ENCODE assay signal across 8 cellular contexts in genomic region chr4:152643153-152644035, GRCh38. TPM values are rescaled to one million over a fixed set of nuclear protein-coding genes. Genes with fewer than 3 reads are reported as not detected.
DNase-seq lines count a peak whose midpoint lies in the region; ATAC-seq and TF ChIP-seq lines count a peak whose summit lies in the region.

No MANE protein-coding gene starts in this region.

- H3K9me3 Mint-ChIP-seq in activated CD8-positive, alpha-beta T cell treated with anti-CD3 and anti-CD28 coated beads for 36 hours, result no peaks in the 10 kb centered on the region

- no peak for TF ChIP-seq POLR2A in spleen (IDR thresholded peaks at IDR 0.05)

- intact Hi-C loops in activated CD8-positive, alpha-beta T cell treated with anti-CD3 and anti-CD28 coated beads for 36 hours (cut with micrococcal nuclease), result no loop called here
- intact Hi-C loops in spleen (cut with DNase I; ENCODE audit: low total_unique reads), result loop anchor here (5.0 to 10.0 kb wide), 2 partner anchors 91 to 146 kb away; no protein-coding TSS in a partner anchor

- H3K4me3 Mint-ChIP-seq in activated CD8-positive, alpha-beta T cell treated with anti-CD3 and anti-CD28 coated beads for 36 hours, result no peak overlapping the region

- H3K79me2 ChIP-seq in DND-41 (ENCODE audit: insufficient read depth, low read length), result no peaks in the 10 kb centered on the region

- DNase-seq in DND-41, result no peak
- DNase-seq in activated CD8-positive, alpha-beta T cell treated with anti-CD3 and anti-CD28 coated beads for 36 hours, result peak; percentile 48
- DNase-seq in spleen, result peak; percentile 89
- DNase-seq in iPS-NIHi7 (ENCODE audit: extremely low spot score), result no peak
- no peak for DNase-seq in HuH-7 (ENCODE audit: low spot score)
- DNase-seq in omental fat pad (ENCODE audit: low spot score), result no peak

- CTCF ChIA-PET in activated CD8-positive, alpha-beta T cell treated with anti-CD3 and anti-CD28 coated beads for 36 hours (lab: Charles Lee), result interaction anchor here (1.0 to 11.4 kb wide), 5 partner anchors 8 to 235 kb away, joined by 3 to 149 read pairs (median 5); no protein-coding TSS in a partner anchor

- H3K27ac ChIP-seq in DND-41 (ENCODE audit: low read length) (no peak overlapping the region), spleen (peak overlapping the region; percentile 22 to 92 (median 84))

- H3K4me3 ChIP-seq in DND-41 (ENCODE audit: low read depth in 1 of 2, low read length in 2 of 2) (no peak overlapping the region), spleen (peak overlapping the region in 1 of 8 donors; percentile 52)

- no peaks in the 10 kb centered on the region for H4K20me1 ChIP-seq in DND-41 (ENCODE audit: insufficient read depth, low read length)

- H3K4me1 ChIP-seq in DND-41 (ENCODE audit: insufficient read depth, low read length), result no peaks in the 10 kb centered on the region
- H3K4me1 ChIP-seq in spleen, result peaks cover 9 to 85% (median 37%) of the 10 kb centered on the region in 6 donors

- POLR2A ChIA-PET in activated CD8-positive, alpha-beta T cell treated with anti-CD3 and anti-CD28 coated beads for 36 hours (lab: Charles Lee), result interaction anchor here (1.1 kb wide), 1 partner anchor 8 kb away, joined by 5 read pairs; no protein-coding TSS in a partner anchor

- no peak overlapping the region for H3K9ac ChIP-seq in DND-41 (ENCODE audit: low read depth, low read length)

- H3K27ac Mint-ChIP-seq in activated CD8-positive, alpha-beta T cell treated with anti-CD3 and anti-CD28 coated beads for 36 hours, result peak overlapping the region; percentile 59

- peaks cover 6% of the 10 kb centered on the region for H3K36me3 Mint-ChIP-seq in activated CD8-positive, alpha-beta T cell treated with anti-CD3 and anti-CD28 coated beads for 36 hours (ENCODE audit: low read depth)

- peak; percentile 50; the same call in 2 of the 3 replicates for ATAC-seq in DND-41 (ENCODE audit: insufficient read depth, low read depth)
- peak; percentile 91 for ATAC-seq in GM19351 (IDR thresholded peaks at IDR 0.05; ENCODE audit: unreplicated experiment)
- peak; percentile 86 for ATAC-seq in HG03196 (IDR thresholded peaks at IDR 0.05; ENCODE audit: unreplicated experiment)
- peak; percentile 76 for ATAC-seq in activated CD8-positive, alpha-beta T cell treated with anti-CD3 and anti-CD28 coated beads for 36 hours
- ATAC-seq in omental fat pad (ENCODE audit: low FRiP score), result no peak

- no peak overlapping the region for H2AFZ ChIP-seq in DND-41 (ENCODE audit: low read depth, low read length)

- 31 to 54% (median 41%) methylated on average over 8 of the region's 8 CpGs for WGBS in spleen, 5 donors

- H3K27me3 ChIP-seq in DND-41 (ENCODE audit: insufficient read depth, low read length, poor library complexity) (no peaks in the 10 kb centered on the region), spleen (replicated peaks in 1 of 7) (no peaks in the 10 kb centered on the region)

- no peak overlapping the region for H3K4me2 ChIP-seq in DND-41 (ENCODE audit: insufficient read depth, low read length)

- no peaks in the 10 kb centered on the region for H3K27me3 Mint-ChIP-seq in activated CD8-positive, alpha-beta T cell treated with anti-CD3 and anti-CD28 coated beads for 36 hours

- TF ChIP-seq CTCF in DND-41 (IDR thresholded peaks at IDR 0.05; ENCODE audit: borderline replicate concordance, extremely low read depth, low read length, poor library complexity, severe bottlenecking) (no peak), spleen (IDR thresholded peaks at IDR 0.05 in 8 of 11, conservative IDR thresholded peaks at IDR 0.05 in 3 of 11) (peak in 1 of 11 experiments; percentile 25), omental fat pad (IDR thresholded peaks at IDR 0.05) (no peak)
- TF ChIP-seq CTCF in activated CD8-positive, alpha-beta T cell treated with anti-CD3 and anti-CD28 coated beads for 36 hours (IDR thresholded peaks at IDR 0.05), result no peak

- peaks cover 20% of the 10 kb centered on the region for H3K4me1 Mint-ChIP-seq in activated CD8-positive, alpha-beta T cell treated with anti-CD3 and anti-CD28 coated beads for 36 hours (ENCODE audit: low read depth)

- no peaks in the 10 kb centered on the region for H3K9me3 ChIP-seq in DND-41 (ENCODE audit: insufficient read depth, low read length, severe bottlenecking)
- H3K9me3 ChIP-seq in spleen, result no peaks in the 10 kb centered on the region

- H3K36me3 ChIP-seq in DND-41 (ENCODE audit: insufficient read depth, low read length) (0 out of 2 replicates have a peak, but pooled peaks cover 3% of the 10 kb centered on the region), spleen (peaks cover 0 to 34% (median 0%) of the 10 kb centered on the region in 6 donors)

RNA-seq across cellular contexts. Expression of gene TMEM154, which starts 36.4 kb away (rescaled TPM):
- total RNA-seq in activated CD8-positive, alpha-beta T cell treated with anti-CD3 and anti-CD28 coated beads for 36 hours, result 10 to 100 TPM; 12.2 to 17.5 TPM
- 10 to 100 TPM; 22.2 to 72.3 (median 37.7) TPM for total RNA-seq in spleen
- 1 to 10 TPM; 5.0 to 6.4 (median 5.2) TPM for polyA plus RNA-seq in spleen
- total RNA-seq in omental fat pad, result 10 to 100 TPM in 1 of 4 donors, 1 to 10 TPM in 3; 2.0 to 13.4 (median 3.3) TPM

Comparison
In these comparisons a context has a peak if more than half of its experiments do, and no peak if none do; other contexts are left out.
1. DNase-seq: peak in activated CD8-positive, alpha-beta T cell treated with anti-CD3 and anti-CD28 coated beads for 36 hours (single experiment) and spleen (single experiment); none in DND-41 (single experiment), iPS-NIHi7 (single experiment), HuH-7 (single experiment) and omental fat pad (single experiment).